ENCODE assay signal across 1 cellular context in the genomic region with DNA sequence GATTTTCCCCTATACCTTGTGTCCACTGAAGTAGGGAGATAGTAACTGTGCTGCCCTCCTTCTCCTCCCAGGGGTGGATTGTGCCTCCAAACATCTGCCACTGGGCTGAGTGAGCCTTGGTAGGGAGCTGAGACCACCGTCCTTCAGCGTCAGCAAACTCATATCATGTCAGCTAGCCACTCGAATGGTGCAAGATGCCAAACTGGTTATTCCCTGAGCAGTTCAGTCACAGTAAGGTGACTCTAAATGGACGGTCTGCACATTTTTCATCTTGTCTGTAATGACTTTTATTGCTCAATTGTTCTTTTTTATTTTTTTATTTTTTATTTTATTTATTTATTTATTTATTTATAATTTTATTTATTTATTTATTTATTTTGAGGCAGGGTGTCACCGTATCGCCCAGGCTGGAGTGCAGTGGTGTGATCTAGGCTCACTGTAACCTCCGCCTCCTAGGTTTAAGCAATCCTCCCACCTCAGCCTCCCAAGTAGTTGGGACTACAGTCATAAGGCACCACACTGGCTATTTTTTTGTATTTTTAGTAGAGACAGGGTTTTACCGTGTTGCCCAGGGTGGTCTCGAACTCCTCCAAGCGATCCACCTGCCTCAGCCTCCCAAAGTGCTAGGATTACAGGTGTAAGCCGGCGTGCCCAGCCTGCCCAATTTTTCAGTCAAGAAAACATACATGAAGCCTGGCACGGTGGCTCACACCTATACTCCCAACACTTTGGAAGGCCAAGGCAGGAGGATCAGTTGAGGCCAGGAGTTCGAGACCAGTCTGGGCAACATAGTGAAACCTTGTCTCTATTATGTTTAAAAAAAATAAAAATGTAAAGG.
TF ChIP-seq lines count a peak whose summit lies in the region.

No MANE protein-coding gene starts in this region.

TF ChIP-seq in GM12878, 131 proteins besides CTCF, POLR2A, EP300 and RAD21:
- TF ChIP-seq IRF4 (IDR thresholded peaks at IDR 0.05; ENCODE audit: low read depth, low read length) (no peak), EGR1 (IDR thresholded peaks at IDR 0.05; ENCODE audit: borderline replicate concordance in 1 of 2, low read depth in 2 of 2, low read length in 2 of 2) (no peak), SIN3A (IDR thresholded peaks at IDR 0.05; ENCODE audit: low read depth, low read length) (no peak), MXI1 (IDR thresholded peaks at IDR 0.05; ENCODE audit: low read depth, low read length) (no peak), RUNX3 (IDR thresholded peaks at IDR 0.05; ENCODE audit: low read length) (no peak), ZSCAN29 (IDR thresholded peaks at IDR 0.05) (no peak), SIX5 (IDR thresholded peaks at IDR 0.05; ENCODE audit: low read depth, low read length, severe bottlenecking) (no peak), RBBP5 (conservative IDR thresholded peaks at IDR 0.05) (no peak), RAD51 (IDR thresholded peaks at IDR 0.05) (no peak), SPI1 (IDR thresholded peaks at IDR 0.05; ENCODE audit: borderline replicate concordance, insufficient read depth, low read depth, low read length) (no peak), GATAD2B (conservative IDR thresholded peaks at IDR 0.05; ENCODE audit: low read depth) (no peak), HDGF (IDR thresholded peaks at IDR 0.05) (no peak), CREM (IDR thresholded peaks at IDR 0.05; ENCODE audit: low read depth) (no peak), BCL11A (IDR thresholded peaks at IDR 0.05; ENCODE audit: low read depth, low read length) (no peak), MYC (IDR thresholded peaks at IDR 0.05; ENCODE audit: insufficient read depth, insufficient read length, insufficient replicate concordance, low read length, severe bottlenecking) (no peak), POLR2AphosphoS2 (IDR thresholded peaks at IDR 0.05; ENCODE audit: low read depth, low read length) (no peak), CEBPB (IDR thresholded peaks at IDR 0.05; ENCODE audit: borderline replicate concordance in 1 of 2, low read depth in 2 of 2, low read length in 2 of 2) (no peak), FOXM1 (IDR thresholded peaks at IDR 0.05; ENCODE audit: low read depth, low read length) (no peak), RCOR1 (conservative IDR thresholded peaks at IDR 0.05; ENCODE audit: low read depth, low read length) (no peak)
- TF ChIP-seq, protein P1, sequence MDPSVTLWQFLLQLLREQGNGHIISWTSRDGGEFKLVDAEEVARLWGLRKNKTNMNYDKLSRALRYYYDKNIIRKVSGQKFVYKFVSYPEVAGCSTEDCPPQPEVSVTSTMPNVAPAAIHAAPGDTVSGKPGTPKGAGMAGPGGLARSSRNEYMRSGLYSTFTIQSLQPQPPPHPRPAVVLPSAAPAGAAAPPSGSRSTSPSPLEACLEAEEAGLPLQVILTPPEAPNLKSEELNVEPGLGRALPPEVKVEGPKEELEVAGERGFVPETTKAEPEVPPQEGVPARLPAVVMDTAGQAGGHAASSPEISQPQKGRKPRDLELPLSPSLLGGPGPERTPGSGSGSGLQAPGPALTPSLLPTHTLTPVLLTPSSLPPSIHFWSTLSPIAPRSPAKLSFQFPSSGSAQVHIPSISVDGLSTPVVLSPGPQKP (IDR thresholded peaks at IDR 0.05; ENCODE audit: low read depth, low read length): no peak
